In genomic region chr2:10932345-10933151, GRCh38 we compare ENCODE assay signal across 15 cellular contexts. TPM values are rescaled to one million over a fixed set of nuclear protein-coding genes. Genes with fewer than 3 reads are reported as not detected.
DNase-seq lines count a peak whose midpoint lies in the region; ATAC-seq and TF ChIP-seq lines count a peak whose summit lies in the region.
"Had no signal": no experiment of that assay in that cellular context is flagged by ENCODE, and none has a peak within 500 bp of the region (broad histone marks: within the 10 kb centered on the region; RNA-seq: fewer than 3 reads in every experiment).

No MANE protein-coding gene starts in this region.

- no TSS peak for BruUV-seq in PC-3 (replicated peaks; lab: Mats Ljungman, UMichigan)

- no peaks in the 10 kb centered on the region for H3K36me3 ChIP-seq in HEK293 (ENCODE audit: control insufficient read depth in 2 of 2, insufficient read depth in 1 of 2, low read length in 2 of 2)
- no peaks in the 10 kb centered on the region for H3K36me3 ChIP-seq in PC-3 (ENCODE audit: low read depth, low read length)
- H3K36me3 ChIP-seq in gastrocnemius medialis: no peaks in the 10 kb centered on the region
- H3K36me3 ChIP-seq: brain microvascular endothelial cell, tibial nerve had no signal

- H3K4me2 ChIP-seq in PC-3 (ENCODE audit: low read length): peak overlapping the region; percentile 44; the same call in 1 of the 2 replicates

- DNase-seq in PC-3 (no peak), fibroblast of pulmonary artery (ENCODE audit: low read depth) (peak; percentile 35), gastrocnemius medialis (no peak), cerebellar cortex (ENCODE audit: low spot score) (no peak), DMS114 treated with DMSO at 0.1 percent for 48 hours (lab: John Stamatoyannopoulos, UW; ENCODE audit: unreplicated experiment) (no peak)
- no peak for DNase-seq in NK-92 treated with Interleukin-12 subunit alpha and Interleukin-12 subunit beta, amount 100 ng/mL, for 24 hours (lab: John Stamatoyannopoulos, UW)
- DNase-seq: activated naive CD4-positive, alpha-beta T cell treated with anti-CD3 and anti-CD28 coated beads, Interleukin-2, amount 50 U/mL, for 16 hours; activated T-cell treated with anti-CD3 and anti-CD28 coated beads, Interleukin-2, amount 50 U/mL, for 24 hours; brain microvascular endothelial cell; CD4-positive, CD25-positive, alpha-beta regulatory T cell; KBM-7; NCI-H1105; stimulated activated naive B cell treated with anti-CD40 and anti-IgM and Interleukin-4, amounts not matched to agents 10 μg/mL and 1 μg/mL and 100 μg/mL, for 72 hours had no signal

- intact Hi-C loops in PC-3 (cut with micrococcal nuclease) (loop anchor here (10.0 kb wide), 1 partner anchor 92 kb away; no protein-coding TSS in a partner anchor), gastrocnemius medialis (cut with DNase I; ENCODE audit: low total_unique reads) (loop anchor here (2.0 to 5.0 kb wide), 3 partner anchors 26 to 666 kb away; no protein-coding TSS in a partner anchor)

- TF ChIP-seq POLR2A in gastrocnemius medialis (IDR thresholded peaks at IDR 0.05): no peak

- H2AFZ ChIP-seq in PC-3 (ENCODE audit: low read length): 0 out of 2 replicates have a peak overlapping the region, but pooled peaks have one; percentile 13

- H3K4me1 ChIP-seq in HEK293 (ENCODE audit: control insufficient read depth, insufficient read depth, low read length) (peaks cover 3% of the 10 kb centered on the region), PC-3 (ENCODE audit: insufficient read depth, low read length) (peaks cover 45% of the 10 kb centered on the region), gastrocnemius medialis (peaks cover 8 to 16% of the 10 kb centered on the region in 2 donors)
- H3K4me1 ChIP-seq: tibial nerve had no signal

- no peak for TF ChIP-seq CTCF in HEK293 (tag by site-specific recombination; IDR thresholded peaks at IDR 0.05)
- TF ChIP-seq CTCF in PC-3 (conservative IDR thresholded peaks at IDR 0.05; ENCODE audit: low read depth, low read length): no peak
- no peak for TF ChIP-seq CTCF in fibroblast of pulmonary artery (IDR thresholded peaks at IDR 0.05; ENCODE audit: low read length, missing control alignments)
- TF ChIP-seq CTCF in gastrocnemius medialis (IDR thresholded peaks at IDR 0.05 in 4 of 5, conservative IDR thresholded peaks at IDR 0.05 in 1 of 5): no peak

- no peaks in the 10 kb centered on the region for H3K9me2 ChIP-seq in PC-3 (replicated peaks; ENCODE audit: low read length)

- H3K9ac ChIP-seq in PC-3 (ENCODE audit: low read length): peak overlapping the region; percentile 37; the same call in 1 of the 2 replicates

- H4K20me1 ChIP-seq in PC-3 (ENCODE audit: low read length): no peaks in the 10 kb centered on the region

- H3K9me3 ChIP-seq in HEK293 (ENCODE audit: control insufficient read depth, insufficient read depth, low read depth, low read length) (no peaks in the 10 kb centered on the region), PC-3 (ENCODE audit: low read length) (no peaks in the 10 kb centered on the region), gastrocnemius medialis (no peaks in the 10 kb centered on the region)
- H3K9me3 ChIP-seq: tibial nerve had no signal

- H3K79me2 ChIP-seq in PC-3 (ENCODE audit: low read length): no peaks in the 10 kb centered on the region

- no peaks in the 10 kb centered on the region for H3F3A ChIP-seq in PC-3 (ENCODE audit: low read length, unreplicated experiment)

- H3K27ac ChIP-seq in HEK293 (ENCODE audit: extremely low read depth, low read depth, low read length): no peak overlapping the region
- H3K27ac ChIP-seq in PC-3 (ENCODE audit: low read length): peak overlapping the region; percentile 66
- peak overlapping the region; percentile 57 to 82 (median 75) for H3K27ac ChIP-seq in gastrocnemius medialis
- H3K27ac ChIP-seq: brain microvascular endothelial cell, tibial nerve had no signal

- no peak overlapping the region for H3K4me3 ChIP-seq in HEK293 (ENCODE audit: low read depth, low read length)
- H3K4me3 ChIP-seq in PC-3 (ENCODE audit: low read length): no peak overlapping the region
- no peak overlapping the region for H3K4me3 ChIP-seq in fibroblast of pulmonary artery (replicated peaks; ENCODE audit: low read depth, low read length)
- H3K4me3 ChIP-seq in gastrocnemius medialis: no peak overlapping the region
- H3K4me3 ChIP-seq: tibial nerve had no signal

- H3K27me3 ChIP-seq in PC-3 (ENCODE audit: low read length) (no peaks in the 10 kb centered on the region), gastrocnemius medialis (no peaks in the 10 kb centered on the region)
- H3K27me3 ChIP-seq: brain microvascular endothelial cell, tibial nerve had no signal

- POLR2A ChIA-PET in HEK293 (lab: Yijun Ruan, JAX) (no interaction called here), PC-3 (lab: Charles Lee; ENCODE audit: unreplicated experiment) (no interaction called here)

- CTCF ChIA-PET in HEK293 (lab: Yijun Ruan, JAX): interaction anchor here (0.6 kb wide), 1 partner anchor 100 kb away, joined by 4 read pairs; no protein-coding TSS in a partner anchor
- CTCF ChIA-PET in PC-3 (lab: Charles Lee): no interaction called here

- in situ Hi-C loops in gastrocnemius medialis (cut with MboI; ENCODE audit: low sequenced_read_pairs in 4 of 4): no loop called here

- no peak for ATAC-seq in PC-3
- no peak for ATAC-seq in gastrocnemius medialis
- ATAC-seq: stimulated activated naive B cell treated with anti-CD40 and anti-IgM and Interleukin-4, amounts not matched to agents 10 μg/mL and 1 μg/mL and 100 μg/mL, for 72 hours had no signal

TF ChIP-seq in HEK293, 187 proteins besides CTCF, POLR2A, EP300 and RAD21:
- TF ChIP-seq ZNF223 (tag by site-specific recombination; IDR thresholded peaks at IDR 0.05) (no peak), ZIC2 (tag by site-specific recombination; IDR thresholded peaks at IDR 0.05) (peak; percentile 64)

RNA-seq across cellular contexts. Expression of gene KCNF1, which starts 20.8 kb away (rescaled TPM):
- total RNA-seq in PC-3 (2014; rRNA removed) (1.3 and 1.8 TPM in 2 replicates), gastrocnemius medialis (not detected)
- total RNA-seq: CD4-positive, CD25-positive, alpha-beta regulatory T cell had no signal
